11 cellular contexts compared by ENCODE assay signal in the genomic region with DNA sequence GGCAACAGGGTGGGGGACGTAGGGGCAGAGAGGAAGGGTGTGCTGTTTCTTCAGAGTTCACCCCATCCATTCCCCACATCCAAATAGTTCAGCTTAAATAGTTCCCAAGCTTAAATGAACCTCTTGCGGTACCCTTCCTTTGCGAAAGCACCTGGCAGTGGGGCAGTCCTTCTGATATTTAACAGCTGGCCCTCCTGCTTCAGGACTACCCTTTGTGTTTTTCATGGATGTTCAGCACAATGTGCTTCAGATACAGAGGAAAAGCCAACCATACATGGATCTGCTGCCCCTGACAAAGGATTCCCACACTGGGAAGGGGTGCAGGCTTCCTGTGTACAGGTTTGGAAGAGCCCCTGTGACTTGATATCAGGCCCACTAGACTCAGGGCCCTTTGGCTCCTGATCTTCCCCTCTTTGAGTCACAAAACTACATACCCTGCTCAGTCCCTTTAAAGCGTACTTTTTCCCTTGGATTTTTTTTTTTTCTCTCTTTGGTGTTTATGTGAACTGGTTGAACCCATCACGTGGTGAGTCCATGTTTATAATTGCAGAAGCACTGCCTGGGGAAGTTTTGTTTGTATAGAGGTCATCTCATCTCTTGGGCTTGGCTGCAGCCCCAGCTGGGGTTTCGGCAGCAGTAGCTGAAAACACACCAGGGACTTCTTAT. TPM values are rescaled to one million over a fixed set of nuclear protein-coding genes. Genes with fewer than 3 reads are reported as not detected.
DNase-seq lines count a peak whose midpoint lies in the region; FAIRE-seq and TF ChIP-seq lines count a peak whose summit lies in the region.
"Had no signal": no experiment of that assay in that cellular context is flagged by ENCODE, and none has a peak within 500 bp of the region (broad histone marks: within the 10 kb centered on the region; RNA-seq: fewer than 3 reads in every experiment).

No MANE protein-coding gene starts in this region.

- peak overlapping the region; percentile 29 for H2AFZ ChIP-seq in fibroblast of lung (ENCODE audit: low read length)

- H3K27me3 ChIP-seq in fibroblast of lung (ENCODE audit: control insufficient read depth, insufficient read depth, low read length), result no peaks in the 10 kb centered on the region

- peak overlapping the region; percentile 75 for H3K4me2 ChIP-seq in fibroblast of lung (ENCODE audit: extremely low read depth, insufficient read depth, low read length)

- no peak overlapping the region for H3K4me3 ChIP-seq in fibroblast of lung (replicated peaks in 1 of 4; ENCODE audit: control extremely low read depth in 1 of 4, insufficient read depth in 1 of 4, low read depth in 3 of 4, low read length in 4 of 4)
- no peak overlapping the region for H3K4me3 ChIP-seq in urinary bladder (ENCODE audit: low read depth, low read length)

- 25% methylated on average over 6 of the region's 6 CpGs for WGBS in urinary bladder

- H4K20me1 ChIP-seq in fibroblast of lung (ENCODE audit: control insufficient read depth, extremely low read depth, insufficient read depth, low read length), result no peaks in the 10 kb centered on the region

- DNase-seq in NCI-H510A (lab: John Stamatoyannopoulos, UW) (peak; percentile 42), fibroblast of lung (ENCODE audit: low read depth in 2 of 2) (peak; percentile 13 to 97), mucosa of gallbladder (ENCODE audit: low spot score) (peak; percentile 47), GM19240 (ENCODE audit: insufficient read length, low spot score) (no peak), NOMO-1 treated with DMSO at 0.1 percent for 48 hours (lab: John Stamatoyannopoulos, UW; ENCODE audit: unreplicated experiment) (no peak), GM12892 (ENCODE audit: insufficient read length) (no peak)
- DNase-seq: Calu3; natural killer cell; stimulated activated CD4-positive, alpha-beta T cell treated with anti-CD3 and anti-CD28 coated beads, Interleukin-15, amount 100 ng/mL, for 24 hours had no signal

- H3K36me3 ChIP-seq in fibroblast of lung (ENCODE audit: control insufficient read depth, insufficient read depth, low read length), result no peaks in the 10 kb centered on the region
- H3K36me3 ChIP-seq in urinary bladder (ENCODE audit: insufficient read depth), result no peaks in the 10 kb centered on the region

- TF ChIP-seq POLR2A in GM12892 (IDR thresholded peaks at IDR 0.05; ENCODE audit: low read depth, low read length), result no peak

- H3K27ac ChIP-seq in fibroblast of lung (ENCODE audit: insufficient read depth, low read length) (peak overlapping the region; percentile 39), urinary bladder (ENCODE audit: low read depth) (peak overlapping the region; percentile 52)

- FAIRE-seq in GM12892 (lab: Jason Lieb, UNC), result no peak

- H3K9ac ChIP-seq in fibroblast of lung (ENCODE audit: insufficient read depth, low read length), result no peak overlapping the region

- no peaks in the 10 kb centered on the region for H3K79me2 ChIP-seq in fibroblast of lung (ENCODE audit: control insufficient read depth, insufficient read depth, low read length)

- H3K4me1 ChIP-seq in fibroblast of lung (ENCODE audit: control insufficient read depth, extremely low read depth, insufficient read depth, low read length), result peaks cover 18% of the 10 kb centered on the region
- H3K4me1 ChIP-seq in urinary bladder (ENCODE audit: insufficient read depth), result peaks cover 2% of the 10 kb centered on the region

- no peak for TF ChIP-seq CTCF in fibroblast of lung (conservative IDR thresholded peaks at IDR 0.05 in 1 of 2, IDR thresholded peaks at IDR 0.05 in 1 of 2; ENCODE audit: low read depth in 1 of 2, low read length in 2 of 2)

- no peaks in the 10 kb centered on the region for H3K9me3 ChIP-seq in fibroblast of lung (ENCODE audit: control insufficient read depth, insufficient read depth, low read depth, low read length)

RNA-seq across cellular contexts. Expression of a gene that starts 45.3 kb away (rescaled TPM):
- total RNA-seq in fibroblast of lung (783 and 1,100 TPM in 2 replicates), mucosa of gallbladder (246 TPM), urinary bladder (159 TPM)
- polyA plus RNA-seq in fibroblast of lung (712 and 2,607 TPM in 2 replicates), urinary bladder (516 TPM)
- 532 and 2,380 TPM in 2 replicates for polyA plus RNA-seq in fibroblast of lung (2012)
- 654 and 2,537 TPM in 2 replicates for polyA minus RNA-seq in fibroblast of lung (ENCODE audit: low replicate concordance)
- not detected for polyA plus RNA-seq in GM12892 (2012; ENCODE audit: missing spikeins)
- total RNA-seq: natural killer cell had no signal
- polyA plus RNA-seq: IgD-negative memory B cell had no signal

Comparison
In these comparisons a context has a peak if more than half of its experiments do, and no peak if none do; other contexts are left out.
1. DNase-seq: peak in NCI-H510A (single experiment), fibroblast of lung (2 of 2) and mucosa of gallbladder (single experiment); none in GM19240 (single experiment), NOMO-1 treated with DMSO at 0.1 percent for 48 hours (single experiment) and GM12892 (single experiment).